19 cellular contexts compared by ENCODE assay signal in genomic region chr9:133443982-133444381, GRCh38. TPM values are rescaled to one million over a fixed set of nuclear protein-coding genes. Genes with fewer than 3 reads are reported as not detected.
A peak's percentile ranks its signal among the peaks of the same experiment; 100 is the strongest.
DNase-seq lines count a peak whose midpoint lies in the region; ATAC-seq and TF ChIP-seq lines count a peak whose summit lies in the region.
"Had no signal": no experiment of that assay in that cellular context is flagged by ENCODE, and none has a peak within 500 bp of the region (broad histone marks: within the 10 kb centered on the region; RNA-seq: fewer than 3 reads in every experiment).

No MANE protein-coding gene starts in this region.

- TF ChIP-seq CTCF in IMR-90 (conservative IDR thresholded peaks at IDR 0.05; ENCODE audit: low read depth, low read length) (no peak), left lung (IDR thresholded peaks at IDR 0.05) (no peak)

- no peaks in the 10 kb centered on the region for H3K9me1 ChIP-seq in IMR-90 (ENCODE audit: insufficient read depth, low read length)

- ATAC-seq in IMR-90 (ENCODE audit: low read depth) (peak; percentile 44), left lung (peak; percentile 73), HG03280 (IDR thresholded peaks at IDR 0.05; ENCODE audit: unreplicated experiment) (no peak)
- ATAC-seq in activated naive CD4-positive, alpha-beta T cell treated with anti-CD3 and anti-CD28 coated beads, Interleukin-2, amount 50 U/mL, for 72 hours = no peak
- ATAC-seq: activated CD4-positive, CD25-positive, alpha-beta regulatory T cell treated with anti-CD3 and anti-CD28 coated beads, Interleukin-2, amount 50 U/mL, for 24 hours had no signal

- no peaks in the 10 kb centered on the region for H3K9me3 Mint-ChIP-seq in activated naive CD4-positive, alpha-beta T cell treated with anti-CD3 and anti-CD28 coated beads, Interleukin-2, amount 50 U/mL, for 72 hours
- H3K9me3 Mint-ChIP-seq: activated naive CD4-positive, alpha-beta T cell treated with anti-CD3 and anti-CD28 coated beads for 36 hours had no signal

- CTCF ChIA-PET in IMR-90 (lab: Yijun Ruan, JAX) = no interaction called here

- no peak overlapping the region for H3K27ac Mint-ChIP-seq in activated naive CD4-positive, alpha-beta T cell treated with anti-CD3 and anti-CD28 coated beads, Interleukin-2, amount 50 U/mL, for 72 hours
- H3K27ac Mint-ChIP-seq: activated naive CD4-positive, alpha-beta T cell treated with anti-CD3 and anti-CD28 coated beads for 36 hours had no signal

- H3K36me3 Mint-ChIP-seq in activated naive CD4-positive, alpha-beta T cell treated with anti-CD3 and anti-CD28 coated beads, Interleukin-2, amount 50 U/mL, for 72 hours = no peaks in the 10 kb centered on the region

- no peak overlapping the region for H3K4ac ChIP-seq in IMR-90 (ENCODE audit: low read depth, low read length)

- H2AK9ac ChIP-seq in IMR-90 (replicated peaks; ENCODE audit: low read depth, low read length, poor library complexity) = no peak overlapping the region

- H3K9me3 ChIP-seq in IMR-90 (ENCODE audit: control insufficient read depth, insufficient read depth, low read length) (no peaks in the 10 kb centered on the region), left lung (no peaks in the 10 kb centered on the region)
- H3K9me3 ChIP-seq: spleen had no signal

- no peaks in the 10 kb centered on the region for H3K4me1 ChIP-seq in IMR-90 (ENCODE audit: control insufficient read depth, insufficient read depth, low read length)
- H3K4me1 ChIP-seq in left lung = no peaks in the 10 kb centered on the region

- no peak for TF ChIP-seq POLR2A in IMR-90 (IDR thresholded peaks at IDR 0.05; ENCODE audit: low read depth, low read length)

- intact Hi-C loops in IMR-90 (cut with micrococcal nuclease) (no loop called here), left lung (cut with DNase I) (no loop called here)

- H2BK20ac ChIP-seq in IMR-90 (ENCODE audit: low read depth, low read length) = no peak overlapping the region

- no peak overlapping the region for H4K91ac ChIP-seq in IMR-90 (ENCODE audit: insufficient read depth, low read depth, low read length)

- no peak overlapping the region for H2BK120ac ChIP-seq in IMR-90 (ENCODE audit: low read depth, low read length)

- H3K14ac ChIP-seq in IMR-90 (replicated peaks; ENCODE audit: low read depth, low read length) = no peak overlapping the region

- H4K5ac ChIP-seq in IMR-90 (ENCODE audit: low read depth, low read length) = no peak overlapping the region

- H3K36me3 ChIP-seq in IMR-90 (ENCODE audit: control insufficient read depth, insufficient read depth, low read length) (no peaks in the 10 kb centered on the region), left lung (no peaks in the 10 kb centered on the region)
- H3K36me3 ChIP-seq: spleen had no signal

- no peak overlapping the region for H4K8ac ChIP-seq in IMR-90 (ENCODE audit: low read depth in 2 of 2, low read length in 2 of 2)

- POLR2A ChIA-PET in IMR-90 (lab: Charles Lee; ENCODE audit: unreplicated experiment) = no interaction called here

- H3K9ac ChIP-seq in IMR-90 (ENCODE audit: low read depth, low read length) = no peak overlapping the region

- DNase-seq in DMS79 (lab: John Stamatoyannopoulos, UW) (peak; percentile 53), IMR-90 (peak; percentile 46), NCI-H69 (lab: John Stamatoyannopoulos, UW) (peak; percentile 74), left lung (no peak), glomerular visceral epithelial cell (ENCODE audit: extremely low spot score) (no peak)
- DNase-seq in activated T-cell treated with anti-CD3 and anti-CD28 coated beads, Interleukin-2, amount 50 U/mL, for 1 hour = no peak
- DNase-seq in activated naive CD4-positive, alpha-beta T cell treated with anti-CD3 and anti-CD28 coated beads, Interleukin-2, amount 50 U/mL, for 72 hours (ENCODE audit: low spot score in 2 of 2) = no peak
- DNase-seq: activated naive CD4-positive, alpha-beta T cell treated with anti-CD3 and anti-CD28 coated beads for 36 hours; activated T-cell treated with anti-CD3 and anti-CD28 coated beads, Interleukin-2, amount 50 U/mL, for 48 hours; AML-193; aorta; COR-L47; effector CD4-positive, alpha-beta T cell; foreskin melanocyte; GDM1; NCI-H1092 treated with DMSO at 0.1 percent for 48 hours; spleen had no signal

- H3K56ac ChIP-seq in IMR-90 (ENCODE audit: extremely low read depth, insufficient read depth, low read length) = no peak overlapping the region

- H3K79me1 ChIP-seq in IMR-90 (ENCODE audit: low read depth in 1 of 2, low read length in 2 of 2) = no peaks in the 10 kb centered on the region

- H3K27ac ChIP-seq in IMR-90 (ENCODE audit: insufficient read depth, low read length) (no peak overlapping the region), left lung (no peak overlapping the region)
- H3K27ac ChIP-seq: spleen had no signal

- no peaks in the 10 kb centered on the region; the same call in 1 of the 2 replicates for H4K20me1 ChIP-seq in IMR-90 (ENCODE audit: insufficient read depth, low read length)

- BruUV-seq in IMR-90 (replicated peaks; lab: Mats Ljungman, UMichigan) = no TSS peak

- H2AK5ac ChIP-seq in IMR-90 (ENCODE audit: low read depth, low read length) = no peak overlapping the region

- WGBS in IMR-90 (ENCODE audit: extremely low coverage in 2 of 2, insufficient read length in 1 of 2), 2 experiments = no CpG with 5 or more reads among the region's 8 CpGs

- peaks cover 15% of the 10 kb centered on the region for H3K27me3 ChIP-seq in IMR-90 (ENCODE audit: control insufficient read depth, insufficient read depth, low read length)
- H3K27me3 ChIP-seq in left lung = no peaks in the 10 kb centered on the region
- H3K27me3 ChIP-seq: spleen had no signal

- no peak overlapping the region for H3K4me2 ChIP-seq in IMR-90 (ENCODE audit: low read depth, low read length)

- no peak overlapping the region for H2BK15ac ChIP-seq in IMR-90 (ENCODE audit: low read depth, low read length)

- no peak overlapping the region for H2BK5ac ChIP-seq in IMR-90 (ENCODE audit: low read depth, low read length, poor library complexity, severe bottlenecking)

- in situ Hi-C loops in IMR-90 (cut with MboI; ENCODE audit: low sequenced_read_pairs) = no loop called here

- H3K18ac ChIP-seq in IMR-90 (ENCODE audit: low read depth, low read length) = no peak overlapping the region

- H3K4me3 ChIP-seq in IMR-90 (ENCODE audit: insufficient read depth, low read depth, low read length) = no peak overlapping the region
- no peak overlapping the region for H3K4me3 ChIP-seq in left lung
- H3K4me3 ChIP-seq: spleen had no signal

- dilution Hi-C loops in IMR-90 (cut with HindIII; ENCODE audit: low sequenced_read_pairs, unreplicated experiment) = no loop called here

- H2AFZ ChIP-seq in IMR-90 (replicated peaks; ENCODE audit: low read length, poor library complexity) = no peak overlapping the region

- H3K23ac ChIP-seq in IMR-90 (ENCODE audit: low read depth, low read length) = no peak overlapping the region

- no peak for TF ChIP-seq RAD21 in IMR-90 (IDR thresholded peaks at IDR 0.05; ENCODE audit: low read length)

TF ChIP-seq in IMR-90, 13 proteins besides CTCF, POLR2A, EP300 and RAD21:
- TF ChIP-seq MAFK (IDR thresholded peaks at IDR 0.05; ENCODE audit: low read depth, low read length) (no peak), MAZ (IDR thresholded peaks at IDR 0.05; ENCODE audit: borderline replicate concordance, low read depth, low read length) (no peak), CEBPB (IDR thresholded peaks at IDR 0.05; ENCODE audit: low read depth, low read length) (no peak), CHD1 (IDR thresholded peaks at IDR 0.05; ENCODE audit: low read depth, low read length) (no peak), RCOR1 (IDR thresholded peaks at IDR 0.05; ENCODE audit: insufficient replicate concordance, low read length) (peak; percentile 97)
TF ChIP-seq in IMR-90: peak in this region for 1.

RNA-seq across cellular contexts. Expression of gene CACFD1, which starts 15.8 kb away (rescaled TPM):
- total RNA-seq in IMR-90 (2012; rRNA removed) = 1.9 and 2.0 TPM in 2 replicates
- 5.9 and 6.6 TPM in 2 replicates for polyA plus RNA-seq in IMR-90 (2012; rRNA removed)
- polyA plus RNA-seq in IMR-90 (2012; cell fraction: cytosol; rRNA removed) = 7.2 and 9.9 TPM in 2 replicates
- polyA plus RNA-seq in IMR-90 (2012; cell fraction: nucleus; rRNA removed; ENCODE audit: low replicate concordance) = 10.0 and 21.9 TPM in 2 replicates
- 10 to 100 TPM; 26.2 to 48.4 TPM for total RNA-seq in left lung
- total RNA-seq in activated naive CD4-positive, alpha-beta T cell treated with anti-CD3 and anti-CD28 coated beads, Interleukin-2, amount 50 U/mL, for 72 hours = 1 to 10 TPM in 1 of 2 donors, under 1 TPM in 1; 0.37 to 2.3 TPM

RNA-seq across cellular contexts. Expression of gene ADAMTS13, which starts 21.8 kb away (rescaled TPM):
- total RNA-seq in IMR-90 (2012; rRNA removed) = under 0.01 and 0.18 TPM in 2 replicates
- polyA plus RNA-seq in IMR-90 (2012; rRNA removed) = 2.8 and 3.1 TPM in 2 replicates
- polyA plus RNA-seq in IMR-90 (2012; cell fraction: cytosol; rRNA removed) = 0.54 and 3.1 TPM in 2 replicates
- polyA plus RNA-seq in IMR-90 (2012; cell fraction: nucleus; rRNA removed; ENCODE audit: low replicate concordance) = 19.2 and 39.9 TPM in 2 replicates
- total RNA-seq in left lung = 1 to 10 TPM; 1.2 to 4.1 TPM
- total RNA-seq in activated naive CD4-positive, alpha-beta T cell treated with anti-CD3 and anti-CD28 coated beads, Interleukin-2, amount 50 U/mL, for 72 hours = 1 to 10 TPM; 2.6 to 5.4 TPM

RNA-seq across cellular contexts. Expression of gene REXO4, which starts 26.2 kb away (rescaled TPM):
- total RNA-seq in IMR-90 (2012; rRNA removed) (16.1 and 18.3 TPM in 2 replicates), left lung (10 to 100 TPM; 16.9 to 23.4 TPM)
- polyA plus RNA-seq in IMR-90 (2012; rRNA removed) = 21.8 and 23.1 TPM in 2 replicates
- 25.2 and 26.4 TPM in 2 replicates for polyA plus RNA-seq in IMR-90 (2012; cell fraction: cytosol; rRNA removed)
- polyA plus RNA-seq in IMR-90 (2012; cell fraction: nucleus; rRNA removed; ENCODE audit: low replicate concordance) = 13.2 and 18.6 TPM in 2 replicates
- total RNA-seq in activated naive CD4-positive, alpha-beta T cell treated with anti-CD3 and anti-CD28 coated beads, Interleukin-2, amount 50 U/mL, for 72 hours = 10 to 100 TPM; 20.6 to 28.3 TPM

RNA-seq across cellular contexts. Expression of gene SLC2A6, which starts 34.9 kb away (rescaled TPM):
- total RNA-seq in IMR-90 (2012; rRNA removed) (2.9 and 3.1 TPM in 2 replicates), left lung (10 to 100 TPM in 1 of 2 donors, 1 to 10 TPM in 1; 7.8 to 22.4 TPM)
- polyA plus RNA-seq in IMR-90 (2012; rRNA removed) = 8.5 and 9.3 TPM in 2 replicates
- polyA plus RNA-seq in IMR-90 (2012; cell fraction: cytosol; rRNA removed) = 3.0 and 11.7 TPM in 2 replicates
- polyA plus RNA-seq in IMR-90 (2012; cell fraction: nucleus; rRNA removed; ENCODE audit: low replicate concordance) = 8.5 and 22.8 TPM in 2 replicates
- 1 to 10 TPM; 1.0 to 1.8 TPM for total RNA-seq in activated naive CD4-positive, alpha-beta T cell treated with anti-CD3 and anti-CD28 coated beads, Interleukin-2, amount 50 U/mL, for 72 hours

Comparison
In these comparisons a context has a peak if more than half of its experiments do, and no peak if none do; other contexts are left out.
1. DNase-seq: peak in DMS79 (single experiment), IMR-90 (single experiment) and NCI-H69 (single experiment); none in left lung (0 of 2), glomerular visceral epithelial cell (single experiment), activated T-cell treated with anti-CD3 and anti-CD28 coated beads, Interleukin-2, amount 50 U/mL, for 1 hour (single experiment) and activated naive CD4-positive, alpha-beta T cell treated with anti-CD3 and anti-CD28 coated beads, Interleukin-2, amount 50 U/mL, for 72 hours (0 of 2).
2. ATAC-seq: peak in IMR-90 (single experiment) and left lung (single experiment); none in HG03280 (single experiment) and activated naive CD4-positive, alpha-beta T cell treated with anti-CD3 and anti-CD28 coated beads, Interleukin-2, amount 50 U/mL, for 72 hours (0 of 2).